ENCODE assay signal across 1 cellular context in the genomic region with DNA sequence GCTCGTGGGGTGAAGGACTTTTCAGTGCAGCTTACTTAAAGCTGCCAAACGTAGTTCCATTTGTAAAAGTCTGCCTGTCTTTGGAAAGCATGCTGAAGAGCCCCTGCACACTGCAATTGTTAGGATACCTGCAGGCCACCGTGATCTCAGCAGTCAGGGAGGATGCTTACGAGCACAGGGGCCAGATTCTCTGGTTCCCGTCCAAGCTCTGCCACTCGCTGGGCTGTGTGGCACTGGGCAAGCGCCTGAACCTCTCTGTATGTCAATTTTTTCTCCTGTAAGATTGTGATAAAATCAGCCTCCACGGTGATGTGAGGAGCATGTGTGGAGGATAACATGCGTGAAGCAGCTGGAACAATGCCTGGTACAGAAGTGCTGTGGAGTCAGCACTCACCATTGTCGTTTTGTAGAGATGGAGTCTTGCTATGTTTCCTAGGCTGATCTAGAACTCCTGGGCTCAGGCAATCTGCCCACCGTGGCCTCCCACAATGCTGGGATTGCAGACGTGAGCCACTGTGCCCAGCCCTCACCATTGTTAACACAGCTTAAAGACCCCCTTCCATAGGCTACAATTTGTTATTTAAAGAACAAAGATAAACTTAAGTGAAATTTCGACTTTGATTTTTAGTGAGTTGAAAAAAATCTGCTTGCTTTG.
TF ChIP-seq lines count a peak whose summit lies in the region.

No MANE protein-coding gene starts in this region.

TF ChIP-seq in HepG2, 621 proteins besides CTCF, POLR2A, EP300 and RAD21:
- TF ChIP-seq TEAD3 (CRISPR knock-in tag; optimal IDR thresholded peaks at IDR 0.05; ENCODE audit: borderline replicate concordance) (no peak), ZNF781 (CRISPR knock-in tag; IDR thresholded peaks at IDR 0.05; ENCODE audit: borderline replicate concordance, not compliant biosample characterization) (no peak), ZNF749 (CRISPR knock-in tag; IDR thresholded peaks at IDR 0.05; ENCODE audit: borderline replicate concordance) (0 out of 2 replicates have a peak, but pooled peaks have one; percentile 1), ZNF468 (CRISPR knock-in tag; IDR thresholded peaks at IDR 0.05) (no peak), FIP1L1 (IDR thresholded peaks at IDR 0.05; ENCODE audit: borderline replicate concordance, insufficient read depth, low read depth, low read length) (no peak), CREB1 (IDR thresholded peaks at IDR 0.05) (no peak), CREB1 (CRISPR knock-in tag; IDR thresholded peaks at IDR 0.05) (no peak), ZNF768 (CRISPR knock-in tag; IDR thresholded peaks at IDR 0.05) (peak; percentile 81; the same call in 1 of the 2 replicates), ZNF816 (CRISPR knock-in tag; IDR thresholded peaks at IDR 0.05; ENCODE audit: borderline replicate concordance) (no peak), CREM (IDR thresholded peaks at IDR 0.05) (no peak), CREM (CRISPR knock-in tag; IDR thresholded peaks at IDR 0.05) (no peak), MEIS2 (CRISPR knock-in tag; IDR thresholded peaks at IDR 0.05) (0 out of 2 replicates have a peak, but pooled peaks have one; percentile 11), ZMAT3 (CRISPR knock-in tag; conservative IDR thresholded peaks at IDR 0.05) (no peak), ZNF556 (CRISPR knock-in tag; IDR thresholded peaks at IDR 0.05; ENCODE audit: borderline replicate concordance) (no peak), ZSCAN21 (CRISPR knock-in tag; IDR thresholded peaks at IDR 0.05; ENCODE audit: borderline replicate concordance) (0 out of 2 replicates have a peak, but pooled peaks have one; percentile 3), SKI (IDR thresholded peaks at IDR 0.05; ENCODE audit: partially characterized antibody) (no peak)
- TF ChIP-seq, protein P1, sequence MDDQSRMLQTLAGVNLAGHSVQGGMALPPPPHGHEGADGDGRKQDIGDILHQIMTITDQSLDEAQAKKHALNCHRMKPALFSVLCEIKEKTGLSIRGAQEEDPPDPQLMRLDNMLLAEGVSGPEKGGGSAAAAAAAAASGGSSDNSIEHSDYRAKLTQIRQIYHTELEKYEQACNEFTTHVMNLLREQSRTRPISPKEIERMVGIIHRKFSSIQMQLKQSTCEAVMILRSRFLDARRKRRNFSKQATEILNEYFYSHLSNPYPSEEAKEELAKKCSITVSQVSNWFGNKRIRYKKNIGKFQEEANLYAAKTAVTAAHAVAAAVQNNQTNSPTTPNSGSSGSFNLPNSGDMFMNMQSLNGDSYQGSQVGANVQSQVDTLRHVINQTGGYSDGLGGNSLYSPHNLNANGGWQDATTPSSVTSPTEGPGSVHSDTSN (CRISPR knock-in tag; IDR thresholded peaks at IDR 0.05; ENCODE audit: borderline replicate concordance) = no peak
